Comparison of ENCODE assay signal across 1 cellular context in genomic region chr18:31042391-31043181, GRCh38.
TF ChIP-seq lines count a peak whose summit lies in the region.

Gene DSC3 (minus strand): TSS chr18:31042742. CDS start chr18:31042660, 82 bp downstream.

TF ChIP-seq in SK-N-SH treated with all-trans-retinoic acid at 6 μM for 48 hours, 23 proteins besides CTCF, POLR2A, EP300 and RAD21 (continued from another document):
- no peak for TF ChIP-seq POU6F1 (CRISPR knock-in tag; IDR thresholded peaks at IDR 0.05; ENCODE audit: borderline replicate concordance, low read depth)
